28 cellular contexts compared by ENCODE assay signal in genomic region chr1:70537788-70538187, GRCh38.
"Had no signal": no experiment of that assay in that cellular context is flagged by ENCODE, and none has a peak within 500 bp of the region (broad histone marks: within the 10 kb centered on the region; RNA-seq: fewer than 3 reads in every experiment).

No MANE protein-coding gene starts in this region.

- H3K27me3 ChIP-seq: colonic mucosa, esophagus muscularis mucosa, esophagus squamous epithelium, gastrocnemius medialis, gastroesophageal sphincter, hepatocyte had no signal

- H3K9me3 ChIP-seq: colonic mucosa, esophagus muscularis mucosa, esophagus squamous epithelium, gastrocnemius medialis, gastroesophageal sphincter, heart left ventricle, heart right ventricle had no signal

- H3K4me2 ChIP-seq: hepatocyte had no signal

- H3K27ac ChIP-seq: colonic mucosa, coronary artery, dorsolateral prefrontal cortex, epithelial cell of prostate, esophagus muscularis mucosa, esophagus squamous epithelium, foreskin keratinocyte, gastrocnemius medialis, gastroesophageal sphincter, heart left ventricle, heart right ventricle, hepatocyte had no signal

- FAIRE-seq: endometrium, endothelial cell of umbilical vein, frontal cortex had no signal

- H3K4me3 ChIP-seq: colonic mucosa, coronary artery, dorsolateral prefrontal cortex, esophagus muscularis mucosa, esophagus squamous epithelium, gastrocnemius medialis, gastroesophageal sphincter, heart left ventricle, heart right ventricle, hepatocyte had no signal

- H2AFZ ChIP-seq: hepatocyte had no signal

- H3K4me1 ChIP-seq: colonic mucosa, esophagus muscularis mucosa, esophagus squamous epithelium, foreskin keratinocyte, gastrocnemius medialis, gastroesophageal sphincter, heart left ventricle, heart right ventricle had no signal

- DNase-seq: colonic mucosa; cortex of kidney; dermis blood vessel endothelial cell; dorsolateral prefrontal cortex; effector CD4-positive, alpha-beta T cell; effector CD8-positive, alpha-beta T cell; effector memory CD4-positive, alpha-beta T cell; effector memory CD8-positive, alpha-beta T cell; endodermal cell; erythroblast; esophagus squamous epithelium; foreskin fibroblast; foreskin keratinocyte; foreskin melanocyte; gastrocnemius medialis; glutamatergic neuron; head of caudate nucleus; heart left ventricle; heart right ventricle had no signal

- H3K79me2 ChIP-seq: hepatocyte had no signal

- H3K36me3 ChIP-seq: colonic mucosa, esophagus muscularis mucosa, esophagus squamous epithelium, gastrocnemius medialis, gastroesophageal sphincter, heart left ventricle, heart right ventricle had no signal

- ATAC-seq: effector memory CD8-positive, alpha-beta T cell; esophagus mucosa; foreskin keratinocyte; gastrocnemius medialis; gastroesophageal sphincter; heart left ventricle; heart right ventricle had no signal
